In genomic region chr2:238859636-238860347, GRCh38 we compare ENCODE assay signal across 23 cellular contexts. TPM values are rescaled to one million over a fixed set of nuclear protein-coding genes. Genes with fewer than 3 reads are reported as not detected.
"Had no signal": no experiment of that assay in that cellular context is flagged by ENCODE, and none has a peak within 500 bp of the region (broad histone marks: within the 10 kb centered on the region; RNA-seq: fewer than 3 reads in every experiment).

No MANE protein-coding gene starts in this region.

- H3K4me3 ChIP-seq: cardiac muscle cell, left lung, prostate gland, skin epidermis had no signal

- H3K27me3 Mint-ChIP-seq: activated B cell treated with CpG ODN at 0.5 μM for 24 hours had no signal

- H3K36me3 ChIP-seq: cardiac muscle cell, left lung, prostate gland had no signal

- H3K27me3 ChIP-seq: cardiac muscle cell had no signal

- H3K9me3 Mint-ChIP-seq: activated B cell treated with CpG ODN at 0.5 μM for 24 hours; activated CD4-positive, alpha-beta memory T cell treated with anti-CD3 and anti-CD28 coated beads for 36 hours; activated naive CD8-positive, alpha-beta T cell treated with anti-CD3 and anti-CD28 coated beads, Interleukin-2, amount 10 ng/mL, durations not matched to agents 7 days and 5 days; activated T-helper 2 cell treated with anti-CD3 and anti-CD28 coated beads, Interferon-gamma antibody, Interleukin-2, Interleukin-4, amounts not matched to agents 10 μg/mL and 5 μg/mL and 100 μg/mL, durations not matched to agents 14 hours and 24 hours and 36 hours; effector memory CD8-positive, alpha-beta T cell; neural crest cell; stimulated activated effector memory CD8-positive, alpha-beta T cell treated with anti-CD3 and anti-CD28 coated beads, Interleukin-12 subunit alpha, Interleukin-12 subunit beta, amount 100 ng/mL, for 72 hours; T-cell had no signal

- H3K4me1 Mint-ChIP-seq: activated naive CD8-positive, alpha-beta T cell treated with anti-CD3 and anti-CD28 coated beads, Interleukin-2, amount 10 ng/mL, durations not matched to agents 7 days and 5 days; stimulated activated effector memory CD8-positive, alpha-beta T cell treated with anti-CD3 and anti-CD28 coated beads, Interleukin-12 subunit alpha, Interleukin-12 subunit beta, amount 100 ng/mL, for 72 hours; T-cell had no signal

- H3K36me3 Mint-ChIP-seq: activated CD4-positive, alpha-beta memory T cell treated with anti-CD3 and anti-CD28 coated beads for 36 hours; activated naive CD8-positive, alpha-beta T cell treated with anti-CD3 and anti-CD28 coated beads, Interleukin-2, amount 10 ng/mL, durations not matched to agents 7 days and 5 days; stimulated activated effector memory CD8-positive, alpha-beta T cell treated with anti-CD3 and anti-CD28 coated beads, Interleukin-12 subunit alpha, Interleukin-12 subunit beta, amount 100 ng/mL, for 72 hours; T-cell had no signal

- H3K4me3 Mint-ChIP-seq: activated B cell treated with CpG ODN at 0.5 μM for 24 hours; activated CD4-positive, alpha-beta memory T cell treated with anti-CD3 and anti-CD28 coated beads for 36 hours; activated naive CD8-positive, alpha-beta T cell treated with anti-CD3 and anti-CD28 coated beads, Interleukin-2, amount 10 ng/mL, durations not matched to agents 7 days and 5 days; effector memory CD8-positive, alpha-beta T cell; neural crest cell; stimulated activated effector memory CD8-positive, alpha-beta T cell treated with anti-CD3 and anti-CD28 coated beads, Interleukin-12 subunit alpha, Interleukin-12 subunit beta, amount 100 ng/mL, for 72 hours; T-cell had no signal

- H3K27ac ChIP-seq: cardiac muscle cell, left lung, prostate gland had no signal

- DNase-seq: activated B cell treated with CpG ODN at 0.5 μM for 24 hours; activated CD4-positive, alpha-beta T cell treated with anti-CD3 and anti-CD28 coated beads for 4 hours; activated naive CD4-positive, alpha-beta T cell treated with Interleukin-2 at 50 U/mL for 16 hours; activated naive CD8-positive, alpha-beta T cell treated with anti-CD3 and anti-CD28 coated beads, Interleukin-2, amount 10 ng/mL, durations not matched to agents 7 days and 5 days; activated T-cell treated with anti-CD3 and anti-CD28 coated beads, Interleukin-2, amount 50 U/mL, for 1 hour; amygdala; effector memory CD8-positive, alpha-beta T cell; foreskin melanocyte; hypothalamus; left lung; midbrain; right cardiac atrium; stimulated activated CD4-positive, alpha-beta T cell treated with anti-CD3 and anti-CD28 coated beads, Interleukin-15, amount 100 ng/mL, for 24 hours; stimulated activated CD4-positive, alpha-beta T cell treated with anti-CD3 and anti-CD28 coated beads, Interleukin-4, amount 100 ng/mL, for 24 hours; T-cell had no signal

- H3K27ac Mint-ChIP-seq: activated B cell treated with CpG ODN at 0.5 μM for 24 hours; activated CD4-positive, alpha-beta memory T cell treated with anti-CD3 and anti-CD28 coated beads for 36 hours; activated naive CD8-positive, alpha-beta T cell treated with anti-CD3 and anti-CD28 coated beads, Interleukin-2, amount 10 ng/mL, durations not matched to agents 7 days and 5 days; activated T-helper 2 cell treated with anti-CD3 and anti-CD28 coated beads, Interferon-gamma antibody, Interleukin-2, Interleukin-4, amounts not matched to agents 10 μg/mL and 5 μg/mL and 100 μg/mL, durations not matched to agents 14 hours and 24 hours and 36 hours; effector memory CD8-positive, alpha-beta T cell; stimulated activated effector memory CD8-positive, alpha-beta T cell treated with anti-CD3 and anti-CD28 coated beads, Interleukin-12 subunit alpha, Interleukin-12 subunit beta, amount 100 ng/mL, for 72 hours; T-cell had no signal

- H3K9me3 ChIP-seq: left lung, prostate gland had no signal

RNA-seq across cellular contexts. Expression of gene TWIST2, which starts 11.9 kb away (rescaled TPM):
- total RNA-seq: activated B cell treated with CpG ODN at 0.5 μM for 24 hours; activated CD4-positive, alpha-beta memory T cell treated with anti-CD3 and anti-CD28 coated beads for 36 hours; activated naive CD8-positive, alpha-beta T cell treated with anti-CD3 and anti-CD28 coated beads, Interleukin-2, amount 10 ng/mL, durations not matched to agents 7 days and 5 days; activated T-helper 2 cell treated with anti-CD3 and anti-CD28 coated beads, Interferon-gamma antibody, Interleukin-2, Interleukin-4, amounts not matched to agents 10 μg/mL and 5 μg/mL and 100 μg/mL, durations not matched to agents 14 hours and 24 hours and 36 hours; cardiac muscle cell; dermis microvascular lymphatic vessel endothelial cell; T-cell had no signal
- polyA plus RNA-seq: cardiac muscle cell had no signal
